30 cellular contexts compared by ENCODE assay signal in the genomic region with DNA sequence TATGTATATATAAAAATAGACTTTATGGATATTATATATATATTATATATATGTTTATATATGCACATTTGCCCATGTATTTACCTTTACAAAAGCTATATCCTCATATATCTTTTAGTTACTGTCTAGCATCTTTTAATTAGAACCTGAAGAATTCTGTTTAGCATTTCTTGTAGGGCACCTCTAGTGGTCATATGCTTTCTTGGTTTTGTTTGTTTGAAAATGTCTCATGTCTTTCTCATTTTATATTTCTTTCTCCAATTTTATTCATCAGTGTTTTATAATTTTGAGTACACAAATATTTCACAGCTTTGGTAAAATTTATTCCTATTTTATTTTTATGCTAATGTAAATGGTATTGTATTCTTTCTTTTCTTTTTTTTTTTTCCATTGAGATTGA.
DNase-seq lines count a peak whose midpoint lies in the region; ATAC-seq and TF ChIP-seq lines count a peak whose summit lies in the region.
"Had no signal": no experiment of that assay in that cellular context is flagged by ENCODE, and none has a peak within 500 bp of the region (broad histone marks: within the 10 kb centered on the region; RNA-seq: fewer than 3 reads in every experiment).

No MANE protein-coding gene starts in this region.

- no peak overlapping the region for H3K27ac ChIP-seq in HCT116 (ENCODE audit: low read depth, low read length)
- H3K27ac ChIP-seq: BLaER1 treated with 17β-estradiol and CSF1 and Interleukin-3, amounts not matched to agents 10 nM and 100 nM; skin epidermis; thyroid gland had no signal

- ATAC-seq in HCT116 (no peak), left colon (no peak)
- ATAC-seq: activated T-helper 17 cell treated with anti-CD3 and anti-CD28 coated beads, Interleukin-2, amount 50 U/mL, for 72 hours; left lobe of liver; stimulated activated naive CD8-positive, alpha-beta T cell treated with anti-CD3 and anti-CD28 coated beads, Interleukin-15, amount 100 ng/mL, for 72 hours had no signal

- no peak overlapping the region for H3K4me3 Mint-ChIP-seq in neural crest cell
- H3K4me3 Mint-ChIP-seq: activated CD4-positive, alpha-beta memory T cell treated with anti-CD3 and anti-CD28 coated beads, Interleukin-2, amount 10 ng/mL, durations not matched to agents 7 days and 5 days; activated T-helper 17 cell treated with anti-CD3 and anti-CD28 coated beads, Interleukin-2, amount 50 U/mL, for 72 hours; naive B cell; stimulated activated naive CD8-positive, alpha-beta T cell treated with anti-CD3 and anti-CD28 coated beads, Interleukin-15, amount 100 ng/mL, for 72 hours; T-helper 1 cell treated with Interleukin-12 subunit alpha and Interleukin-12 subunit beta and Interleukin-4 antibody, amounts not matched to agents 30 μg/mL and 1 μg/mL, for 36 hours had no signal

- no peak for TF ChIP-seq RAD21 in HCT116 (IDR thresholded peaks at IDR 0.05; ENCODE audit: low read depth)

- peaks cover 8% of the 10 kb centered on the region for H3K9me3 Mint-ChIP-seq in neural crest cell
- H3K9me3 Mint-ChIP-seq: activated CD4-positive, alpha-beta memory T cell treated with anti-CD3 and anti-CD28 coated beads, Interleukin-2, amount 10 ng/mL, durations not matched to agents 7 days and 5 days had no signal

- no peaks in the 10 kb centered on the region for H3K36me3 ChIP-seq in HCT116 (ENCODE audit: control insufficient read depth in 1 of 2, insufficient read depth in 2 of 2, low read length in 2 of 2)
- H3K36me3 ChIP-seq: MG63, thyroid gland had no signal

- H3K4me1 Mint-ChIP-seq in neural crest cell = no peaks in the 10 kb centered on the region
- H3K4me1 Mint-ChIP-seq: activated CD4-positive, alpha-beta memory T cell treated with anti-CD3 and anti-CD28 coated beads, Interleukin-2, amount 10 ng/mL, durations not matched to agents 7 days and 5 days; activated T-helper 17 cell treated with anti-CD3 and anti-CD28 coated beads, Interleukin-2, amount 50 U/mL, for 72 hours; naive B cell; stimulated activated naive CD8-positive, alpha-beta T cell treated with anti-CD3 and anti-CD28 coated beads, Interleukin-15, amount 100 ng/mL, for 72 hours had no signal

- no peaks in the 10 kb centered on the region for H3K9me3 ChIP-seq in HCT116 (ENCODE audit: control insufficient read depth in 1 of 2, insufficient read depth in 1 of 2, low read depth in 1 of 2, low read length in 2 of 2)
- H3K9me3 ChIP-seq: BLaER1 treated with 17β-estradiol and CSF1 and Interleukin-3, amounts not matched to agents 10 nM and 100 nM; Caco-2; MG63; thyroid gland had no signal

- CTCF ChIA-PET in HCT116 (lab: Charles Lee) = no interaction called here

- no peak for TF ChIP-seq POLR2A in HCT116 (IDR thresholded peaks at IDR 0.05; ENCODE audit: borderline replicate concordance, extremely low read depth, insufficient read depth, insufficient read length)

- RAD21 ChIA-PET in HCT116 (lab: Charles Lee; ENCODE audit: low non-redundant PET in 1 of 2, low total read pairs in 2 of 2, uncharacterized antibody in 2 of 2, unreplicated experiment in 2 of 2) = no interaction called here

- H3K27me3 Mint-ChIP-seq in neural crest cell (ENCODE audit: low read depth) = no peaks in the 10 kb centered on the region
- H3K27me3 Mint-ChIP-seq: activated CD4-positive, alpha-beta memory T cell treated with anti-CD3 and anti-CD28 coated beads, Interleukin-2, amount 10 ng/mL, durations not matched to agents 7 days and 5 days; activated T-helper 17 cell treated with anti-CD3 and anti-CD28 coated beads, Interleukin-2, amount 50 U/mL, for 72 hours; naive B cell; stimulated activated naive CD8-positive, alpha-beta T cell treated with anti-CD3 and anti-CD28 coated beads, Interleukin-15, amount 100 ng/mL, for 72 hours had no signal

- no peaks in the 10 kb centered on the region for H3K27me3 ChIP-seq in HCT116 (ENCODE audit: insufficient read depth, low read length)
- H3K27me3 ChIP-seq: BLaER1 treated with 17β-estradiol and CSF1 and Interleukin-3, amounts not matched to agents 10 nM and 100 nM; MG63; thyroid gland had no signal

- H3K27ac Mint-ChIP-seq in neural crest cell (ENCODE audit: unreplicated experiment) = no peak overlapping the region
- H3K27ac Mint-ChIP-seq: activated CD4-positive, alpha-beta memory T cell treated with anti-CD3 and anti-CD28 coated beads, Interleukin-2, amount 10 ng/mL, durations not matched to agents 7 days and 5 days; activated T-helper 17 cell treated with anti-CD3 and anti-CD28 coated beads, Interleukin-2, amount 50 U/mL, for 72 hours; stimulated activated naive CD8-positive, alpha-beta T cell treated with anti-CD3 and anti-CD28 coated beads, Interleukin-15, amount 100 ng/mL, for 72 hours; T-helper 1 cell treated with Interleukin-12 subunit alpha and Interleukin-12 subunit beta and Interleukin-4 antibody, amounts not matched to agents 30 μg/mL and 1 μg/mL, for 36 hours had no signal

- no peak overlapping the region for H3K9ac ChIP-seq in HCT116 (ENCODE audit: low read length)
- H3K9ac ChIP-seq: BLaER1 treated with 17β-estradiol and CSF1 and Interleukin-3, amounts not matched to agents 10 nM and 100 nM had no signal

- intact Hi-C loops in HCT116 (cut with micrococcal nuclease) = no loop called here
- intact Hi-C loops in left colon (cut with DNase I, micrococcal nuclease) = no loop called here

- H3K4me2 ChIP-seq in HCT116 (ENCODE audit: low read length) = no peak overlapping the region
- H3K4me2 ChIP-seq: BLaER1 treated with 17β-estradiol and CSF1 and Interleukin-3, amounts not matched to agents 10 nM and 100 nM had no signal

- H3K9me2 ChIP-seq in HCT116 (ENCODE audit: insufficient read depth) = no peaks in the 10 kb centered on the region

- no peak overlapping the region for H2AFZ ChIP-seq in HCT116 (ENCODE audit: low read depth, low read length, poor library complexity, severe bottlenecking)

- TF ChIP-seq CTCF in AG10803 (conservative IDR thresholded peaks at IDR 0.05; ENCODE audit: low read length) (peak; percentile 25), HCT116 (IDR thresholded peaks at IDR 0.05 in 2 of 3, conservative IDR thresholded peaks at IDR 0.05 in 1 of 3; ENCODE audit: borderline replicate concordance in 1 of 3, insufficient read depth in 1 of 3, low read depth in 2 of 3, low read length in 2 of 3) (peak in 2 of 3 experiments; percentile 17 to 32; a peak in 3 of 6 replicates), astrocyte of the spinal cord (IDR thresholded peaks at IDR 0.05; ENCODE audit: low read depth, low read length) (peak; percentile 13), neural crest cell (conservative IDR thresholded peaks at IDR 0.05) (peak; percentile 39)

- POLR2A ChIA-PET in HCT116 (lab: Charles Lee) = no interaction called here

- DNase-seq in AG10803 (ENCODE audit: low read depth) = no peak
- no peak for DNase-seq in HCT116 (ENCODE audit: low read depth, low spot score)
- no peak for DNase-seq in astrocyte of the spinal cord (ENCODE audit: low read depth, low spot score)
- no peak for DNase-seq in neural crest cell (ENCODE audit: low read depth, low spot score)
- no peak for DNase-seq in left colon
- DNase-seq in NCI-H1436 treated with DMSO at 0.1 percent for 48 hours (lab: John Stamatoyannopoulos, UW) = no peak
- DNase-seq in SIG-M5 treated with dmso at 0.1 percent for 504 hours (lab: John Stamatoyannopoulos, UW; ENCODE audit: unreplicated experiment) = no peak
- DNase-seq: ACHN; activated CD4-positive, alpha-beta memory T cell treated with anti-CD3 and anti-CD28 coated beads, Interleukin-2, amount 10 ng/mL, durations not matched to agents 7 days and 5 days; activated CD4-positive, alpha-beta T cell treated with anti-CD3 and anti-CD28 coated beads for 1 hour; activated CD8-positive, alpha-beta memory T cell treated with anti-CD3 and anti-CD28 coated beads, Interleukin-2, amount 50 U/mL, for 48 hours; activated naive CD4-positive, alpha-beta T cell treated with anti-CD3 and anti-CD28 coated beads, Interleukin-2, amount 50 U/mL, for 16 hours; amniotic stem cell; Caco-2; DMS79 treated with DMSO at 0.1 percent for 48 hours; effector CD8-positive, alpha-beta T cell; hypothalamus; MG63; naive B cell; NCI-H1105 treated with DMSO at 0.1 percent for 48 hours; NCI-H2029; NCI-H526; nucleus accumbens; stimulated activated naive CD8-positive, alpha-beta T cell treated with anti-CD3 and anti-CD28 coated beads, Interleukin-15, amount 100 ng/mL, for 72 hours; thyroid gland had no signal

- H3K79me2 ChIP-seq in HCT116 (ENCODE audit: insufficient read depth, low read length) = no peaks in the 10 kb centered on the region

- no TSS peak for BruUV-seq in HCT116 (replicated peaks; lab: Mats Ljungman, UMichigan)

- H3K36me3 Mint-ChIP-seq in neural crest cell (ENCODE audit: low read depth) = peaks cover 15% of the 10 kb centered on the region

- H3K4me1 ChIP-seq in HCT116 (ENCODE audit: control insufficient read depth in 1 of 2, insufficient read depth in 2 of 2, low read length in 2 of 2) = peaks cover 4 to 20% of the 10 kb centered on the region in 2 experiments; a peak in 3 of 4 replicates
- H3K4me1 ChIP-seq: BLaER1 treated with 17β-estradiol and CSF1 and Interleukin-3, amounts not matched to agents 10 nM and 100 nM; thyroid gland had no signal

- H3K4me3 ChIP-seq in AG10803 (ENCODE audit: low read length) (no peak overlapping the region), HCT116 (replicated peaks in 1 of 2; ENCODE audit: low read depth in 1 of 2, low read length in 2 of 2) (no peak overlapping the region), astrocyte of the spinal cord (ENCODE audit: low read depth, low read length) (no peak overlapping the region)
- H3K4me3 ChIP-seq: BLaER1 treated with 17β-estradiol and CSF1 and Interleukin-3, amounts not matched to agents 10 nM and 100 nM; MG63; skin epidermis; thyroid gland had no signal

- H4K20me1 ChIP-seq in HCT116 (ENCODE audit: insufficient read depth) = no peaks in the 10 kb centered on the region
- H4K20me1 ChIP-seq: BLaER1 treated with 17β-estradiol and CSF1 and Interleukin-3, amounts not matched to agents 10 nM and 100 nM had no signal

- in situ Hi-C loops in astrocyte of the spinal cord (cut with HindIII; ENCODE audit: low sequenced_read_pairs) = no loop called here

TF ChIP-seq in HCT116, 20 proteins besides CTCF, POLR2A, EP300 and RAD21:
- TF ChIP-seq EZH2phosphoT487 (IDR thresholded peaks at IDR 0.05; ENCODE audit: borderline replicate concordance) (no peak), ELF1 (IDR thresholded peaks at IDR 0.05; ENCODE audit: borderline replicate concordance, low read depth) (no peak), CEBPB (IDR thresholded peaks at IDR 0.05; ENCODE audit: low read depth) (no peak), SP1 (IDR thresholded peaks at IDR 0.05; ENCODE audit: low read depth) (no peak)
